In the genomic region with DNA sequence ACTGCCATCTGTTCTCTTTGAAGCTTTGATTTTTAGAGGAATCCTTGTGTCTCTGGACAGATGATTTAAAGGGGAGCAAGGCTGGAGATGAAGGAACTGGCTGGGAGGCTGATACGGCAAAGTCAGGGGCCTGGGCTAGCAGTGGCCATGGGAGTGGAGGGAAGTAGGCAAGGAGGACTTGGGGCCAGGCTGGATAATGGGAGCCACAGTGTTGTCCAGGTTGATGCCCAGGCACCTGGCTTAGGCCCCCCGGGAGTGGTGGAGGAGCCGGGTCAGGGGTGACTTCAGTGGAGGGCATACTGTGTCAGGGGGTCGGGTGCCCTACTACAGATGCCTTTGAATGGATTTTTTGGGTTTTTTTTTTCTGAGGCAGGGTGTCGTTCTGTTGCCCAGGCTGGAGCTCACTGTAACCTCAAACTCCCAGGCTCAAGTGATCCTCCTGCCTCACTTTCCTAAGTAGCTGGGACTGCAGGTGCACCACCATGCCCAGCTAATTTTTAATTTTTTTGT, we compare ENCODE assay signal across 18 cellular contexts. TPM values are rescaled to one million over a fixed set of nuclear protein-coding genes. Genes with fewer than 3 reads are reported as not detected.
A peak's percentile ranks its signal among the peaks of the same experiment; 100 is the strongest.
DNase-seq lines count a peak whose midpoint lies in the region; ATAC-seq, FAIRE-seq and TF ChIP-seq lines count a peak whose summit lies in the region.
"Had no signal": no experiment of that assay in that cellular context is flagged by ENCODE, and none has a peak within 500 bp of the region (broad histone marks: within the 10 kb centered on the region; RNA-seq: fewer than 3 reads in every experiment).

No MANE protein-coding gene starts in this region.

- peak overlapping the region; percentile 17 for H3K14ac ChIP-seq in neuronal stem cell (ENCODE audit: low read length)

- H3K4me3 ChIP-seq in neuronal stem cell (ENCODE audit: low read length in 2 of 2) (no peak overlapping the region), MM.1S (ENCODE audit: low read length) (no peak overlapping the region)
- H3K4me3 ChIP-seq: HAP-1 had no signal

- H3K79me2 ChIP-seq in MM.1S (ENCODE audit: low read length) = no peaks in the 10 kb centered on the region

- H4K8ac ChIP-seq in neuronal stem cell (ENCODE audit: low read depth, low read length) = no peak overlapping the region

- no peaks in the 10 kb centered on the region for H4K20me1 ChIP-seq in MM.1S (ENCODE audit: insufficient read depth, low read length)

- no peak overlapping the region for H2BK5ac ChIP-seq in neuronal stem cell (ENCODE audit: low read length)

- H3K4me2 ChIP-seq in neuronal stem cell (ENCODE audit: insufficient read depth, low read length, poor library complexity, severe bottlenecking) (no peak overlapping the region), MM.1S (ENCODE audit: low read depth, low read length) (no peak overlapping the region)

- H3K9me3 ChIP-seq in neuronal stem cell (replicated peaks in 1 of 2; ENCODE audit: control insufficient read depth in 2 of 2, insufficient read depth in 1 of 2, low read depth in 1 of 2, low read length in 2 of 2) = no peaks in the 10 kb centered on the region
- no peaks in the 10 kb centered on the region for H3K9me3 ChIP-seq in MM.1S (replicated peaks; ENCODE audit: insufficient read depth, low read length)
- H3K9me3 ChIP-seq: Caco-2, HAP-1 had no signal

- no peak for TF ChIP-seq CTCF in MM.1S (IDR thresholded peaks at IDR 0.05; ENCODE audit: low read length)

- peak overlapping the region; percentile 2 for H3K27ac Mint-ChIP-seq in activated T-cell treated with anti-CD3 and anti-CD28 coated beads, Interleukin-2, amount 50 U/mL, for 72 hours
- peak overlapping the region; percentile 15 for H3K27ac Mint-ChIP-seq in central memory CD8-positive, alpha-beta T cell (ENCODE audit: low read depth)
- H3K27ac Mint-ChIP-seq: CD14-positive monocyte had no signal

- no peaks in the 10 kb centered on the region for H3K36me3 ChIP-seq in neuronal stem cell (replicated peaks in 1 of 2; ENCODE audit: control insufficient read depth in 2 of 2, insufficient read depth in 2 of 2, low read length in 2 of 2)
- H3K36me3 ChIP-seq in MM.1S (replicated peaks; ENCODE audit: insufficient read depth, low read length) = no peaks in the 10 kb centered on the region
- H3K36me3 ChIP-seq: HAP-1 had no signal

- no peak overlapping the region for H2BK15ac ChIP-seq in neuronal stem cell (ENCODE audit: low read length)

- ATAC-seq in activated T-cell treated with anti-CD3 and anti-CD28 coated beads, Interleukin-2, amount 50 U/mL, for 72 hours (replicated peaks in 1 of 2) = no peak
- ATAC-seq in activated T-cell treated with anti-CD3 and anti-CD28 coated beads, Interleukin-2, amount 50 U/mL, for 4 hours = no peak
- ATAC-seq in central memory CD8-positive, alpha-beta T cell (replicated peaks; ENCODE audit: extremely low read depth, poor library complexity, severe bottlenecking) = no peak
- no peak for ATAC-seq in HG03520 (IDR thresholded peaks at IDR 0.05; ENCODE audit: unreplicated experiment)

- H3K9ac ChIP-seq in neuronal stem cell (ENCODE audit: low read depth, low read length, poor library complexity) (no peak overlapping the region), MM.1S (ENCODE audit: low read length) (no peak overlapping the region)

- H3K27ac ChIP-seq in neuronal stem cell (replicated peaks; ENCODE audit: low read length) (no peak overlapping the region), MM.1S (ENCODE audit: low read length) (no peak overlapping the region)

- H3K9me3 Mint-ChIP-seq in activated T-cell treated with anti-CD3 and anti-CD28 coated beads, Interleukin-2, amount 50 U/mL, for 72 hours = no peaks in the 10 kb centered on the region
- no peaks in the 10 kb centered on the region for H3K9me3 Mint-ChIP-seq in activated T-cell treated with anti-CD3 and anti-CD28 coated beads, Interleukin-2, amount 50 U/mL, for 4 hours
- no peaks in the 10 kb centered on the region for H3K9me3 Mint-ChIP-seq in central memory CD8-positive, alpha-beta T cell
- H3K9me3 Mint-ChIP-seq: CD14-positive monocyte; CD8-positive, alpha-beta memory T cell had no signal

- H3K4me1 ChIP-seq in neuronal stem cell (ENCODE audit: control insufficient read depth in 2 of 2, insufficient read depth in 1 of 2, low read depth in 1 of 2, low read length in 2 of 2) = no peaks in the 10 kb centered on the region
- no peaks in the 10 kb centered on the region for H3K4me1 ChIP-seq in MM.1S (ENCODE audit: low read length)
- H3K4me1 ChIP-seq: Caco-2, HAP-1 had no signal

- H3K36me3 Mint-ChIP-seq in activated T-cell treated with anti-CD3 and anti-CD28 coated beads, Interleukin-2, amount 50 U/mL, for 72 hours (ENCODE audit: insufficient read depth in 2 of 2) = no peaks in the 10 kb centered on the region
- no peaks in the 10 kb centered on the region for H3K36me3 Mint-ChIP-seq in activated T-cell treated with anti-CD3 and anti-CD28 coated beads, Interleukin-2, amount 50 U/mL, for 4 hours (ENCODE audit: insufficient read depth)
- peaks cover 2% of the 10 kb centered on the region for H3K36me3 Mint-ChIP-seq in central memory CD8-positive, alpha-beta T cell (ENCODE audit: insufficient read depth)
- H3K36me3 Mint-ChIP-seq: CD14-positive monocyte; CD8-positive, alpha-beta memory T cell had no signal

- peak overlapping the region; percentile 95 for H2AK5ac ChIP-seq in neuronal stem cell (ENCODE audit: low read depth, low read length)

- no peak for FAIRE-seq in RCC 7860 (lab: Jason Lieb, UNC)
- FAIRE-seq: A204.1, GM12892 had no signal

- no peaks in the 10 kb centered on the region for H3K27me3 Mint-ChIP-seq in activated T-cell treated with anti-CD3 and anti-CD28 coated beads, Interleukin-2, amount 50 U/mL, for 72 hours (ENCODE audit: low read depth)
- no peaks in the 10 kb centered on the region for H3K27me3 Mint-ChIP-seq in activated T-cell treated with anti-CD3 and anti-CD28 coated beads, Interleukin-2, amount 50 U/mL, for 4 hours (ENCODE audit: low read depth)
- no peaks in the 10 kb centered on the region for H3K27me3 Mint-ChIP-seq in central memory CD8-positive, alpha-beta T cell
- H3K27me3 Mint-ChIP-seq: CD8-positive, alpha-beta memory T cell had no signal

- H3K4me1 Mint-ChIP-seq in activated T-cell treated with anti-CD3 and anti-CD28 coated beads, Interleukin-2, amount 50 U/mL, for 72 hours (ENCODE audit: low read depth) = peaks cover 16% of the 10 kb centered on the region
- peaks cover 21% of the 10 kb centered on the region for H3K4me1 Mint-ChIP-seq in activated T-cell treated with anti-CD3 and anti-CD28 coated beads, Interleukin-2, amount 50 U/mL, for 4 hours (ENCODE audit: low read depth)
- peaks cover 10% of the 10 kb centered on the region for H3K4me1 Mint-ChIP-seq in central memory CD8-positive, alpha-beta T cell

- no peaks in the 10 kb centered on the region for H3K9me2 ChIP-seq in MM.1S (replicated peaks; ENCODE audit: insufficient read depth, low read length)

- H2AFZ ChIP-seq in neuronal stem cell (ENCODE audit: low read length) = no peak overlapping the region
- no peak overlapping the region for H2AFZ ChIP-seq in MM.1S (ENCODE audit: low read length)

- peak overlapping the region; percentile 63 for H3K18ac ChIP-seq in neuronal stem cell (ENCODE audit: low read length)

- no peak overlapping the region for H2BK12ac ChIP-seq in neuronal stem cell (ENCODE audit: low read length)

- no CpG with 5 or more reads among the region's 5 CpGs for WGBS in neuronal stem cell (ENCODE audit: extremely low coverage in 2 of 2, insufficient read length in 2 of 2, insufficient replicate concordance in 1 of 2), 2 donors

- peaks cover 2% of the 10 kb centered on the region for H3K79me1 ChIP-seq in neuronal stem cell (ENCODE audit: low read depth, low read length)

- H4K91ac ChIP-seq in neuronal stem cell (ENCODE audit: low read depth, low read length, poor library complexity) = no peak overlapping the region

- H3K23ac ChIP-seq in neuronal stem cell (ENCODE audit: low read depth, low read length, poor library complexity) = no peak overlapping the region

- H3F3A ChIP-seq in MM.1S (ENCODE audit: insufficient read depth, low read length) = no peaks in the 10 kb centered on the region

- H3K27me3 ChIP-seq in neuronal stem cell (ENCODE audit: control insufficient read depth in 3 of 3, insufficient read depth in 3 of 3, low read depth in 1 of 3, low read length in 3 of 3) (no peaks in the 10 kb centered on the region), MM.1S (replicated peaks; ENCODE audit: insufficient read depth, low read length) (peaks cover 13% of the 10 kb centered on the region)

- no peak overlapping the region for H2BK120ac ChIP-seq in neuronal stem cell (ENCODE audit: low read depth, low read length)

- no peak overlapping the region for H3K4me3 Mint-ChIP-seq in activated T-cell treated with anti-CD3 and anti-CD28 coated beads, Interleukin-2, amount 50 U/mL, for 72 hours
- H3K4me3 Mint-ChIP-seq in activated T-cell treated with anti-CD3 and anti-CD28 coated beads, Interleukin-2, amount 50 U/mL, for 4 hours = no peak overlapping the region
- no peak overlapping the region for H3K4me3 Mint-ChIP-seq in central memory CD8-positive, alpha-beta T cell
- H3K4me3 Mint-ChIP-seq: CD14-positive monocyte; CD8-positive, alpha-beta memory T cell had no signal

- DNase-seq in activated T-cell treated with anti-CD3 and anti-CD28 coated beads, Interleukin-2, amount 50 U/mL, for 72 hours = no peak
- no peak for DNase-seq in activated T-cell treated with anti-CD3 and anti-CD28 coated beads, Interleukin-2, amount 50 U/mL, for 4 hours
- no peak for DNase-seq in central memory CD8-positive, alpha-beta T cell (ENCODE audit: low spot score in 2 of 2)
- DNase-seq in neuronal stem cell (ENCODE audit: low spot score) (no peak), MM.1S (no peak), RCC 7860 (ENCODE audit: low spot score) (no peak)
- DNase-seq: Caco-2; CD8-positive, alpha-beta memory T cell; DND-41; GDM1; GOT3 had no signal

- no peak overlapping the region for H3K4ac ChIP-seq in neuronal stem cell (ENCODE audit: low read length)

RNA-seq across cellular contexts. Expression of a gene that starts 45.0 kb away (rescaled TPM):
- total RNA-seq in activated T-cell treated with anti-CD3 and anti-CD28 coated beads, Interleukin-2, amount 50 U/mL, for 72 hours = 1 to 10 TPM; 1.7 to 2.7 TPM
- under 1 TPM; 0.25 to 0.40 (median 0.38) TPM for total RNA-seq in activated T-cell treated with anti-CD3 and anti-CD28 coated beads, Interleukin-2, amount 50 U/mL, for 4 hours
- 0.03 TPM for polyA plus RNA-seq in neuronal stem cell (2013, experiment 1 of 2)
- polyA plus RNA-seq in neuronal stem cell (2013, experiment 2 of 2) = 0.06 TPM
- total RNA-seq: HT1080 had no signal
- polyA plus RNA-seq: BJ; CD14-positive monocyte; CD8-positive, alpha-beta memory T cell had no signal
